17 cellular contexts compared by ENCODE assay signal in genomic region chrX:142804085-142804484, GRCh38.
A peak's percentile ranks its signal among the peaks of the same experiment; 100 is the strongest.
DNase-seq lines count a peak whose midpoint lies in the region; ATAC-seq and TF ChIP-seq lines count a peak whose summit lies in the region.
"Had no signal": no experiment of that assay in that cellular context is flagged by ENCODE, and none has a peak within 500 bp of the region (broad histone marks: within the 10 kb centered on the region; RNA-seq: fewer than 3 reads in every experiment).

No MANE protein-coding gene starts in this region.

- 5% methylated on average over 7 of the region's 7 CpGs for WGBS in SK-N-SH (ENCODE audit: low lambda C conversion rate)

- POLR2A ChIA-PET in SK-N-SH (lab: Yijun Ruan, JAX), result no interaction called here

- H3K36me3 Mint-ChIP-seq in mesothelial cell of epicardium, result no peaks in the 10 kb centered on the region

- no peaks in the 10 kb centered on the region for H3K4me1 Mint-ChIP-seq in mesothelial cell of epicardium

- H3K4me1 ChIP-seq in SK-N-SH (ENCODE audit: control insufficient read depth in 1 of 2, insufficient read depth in 2 of 2, low read depth in 1 of 2, low read length in 1 of 2), result no peaks in the 10 kb centered on the region
- H3K4me1 ChIP-seq: parathyroid adenoma, suprapubic skin had no signal

- H3K4me3 Mint-ChIP-seq in mesothelial cell of epicardium, result no peak overlapping the region

- no peaks in the 10 kb centered on the region for H3K79me2 ChIP-seq in SK-N-SH (ENCODE audit: insufficient read depth)
- H3K79me2 ChIP-seq: parathyroid adenoma had no signal

- CTCF ChIA-PET in SK-N-SH (lab: Yijun Ruan, JAX), result no interaction called here

- no peaks in the 10 kb centered on the region for H3K36me3 ChIP-seq in SK-N-SH (replicated peaks in 1 of 2; ENCODE audit: control insufficient read depth in 1 of 2, insufficient read depth in 2 of 2, low read length in 1 of 2)
- H3K36me3 ChIP-seq: suprapubic skin had no signal

- no peak overlapping the region for H3K9ac ChIP-seq in SK-N-SH
- H3K9ac ChIP-seq: parathyroid adenoma had no signal

- DNase-seq in SK-N-SH, result peak; percentile 4
- DNase-seq in SK-N-DZ (ENCODE audit: low spot score), result peak; percentile 1
- peak; percentile 27 for DNase-seq in retinal pigment epithelial cell (ENCODE audit: low read depth)
- no peak for DNase-seq in NCI-H226
- DNase-seq in mesothelial cell of epicardium (ENCODE audit: low spot score in 2 of 2, unreplicated experiment in 2 of 2), result no peak
- DNase-seq: activated CD4-positive, alpha-beta T cell treated with anti-CD3 and anti-CD28 coated beads, Interleukin-2, amount 50 U/mL, for 4 hours; amygdala; DMS79 treated with DMSO at 0.1 percent for 48 hours; NCI-H1048; stimulated activated CD4-positive, alpha-beta T cell treated with anti-CD3 and anti-CD28 coated beads, Interleukin-15, amount 100 ng/mL, for 24 hours; T1000 had no signal

- H3K9me2 ChIP-seq in SK-N-SH, result no peaks in the 10 kb centered on the region

- peaks cover 45% of the 10 kb centered on the region for H3K9me3 Mint-ChIP-seq in mesothelial cell of epicardium

- ATAC-seq in SK-N-SH treated with all-trans-retinoic acid at 6 μM for 48 hours (no peak), HG02885 (IDR thresholded peaks at IDR 0.05; ENCODE audit: poor library complexity, unreplicated experiment) (peak; percentile 62), GM21737 (IDR thresholded peaks at IDR 0.05; ENCODE audit: unreplicated experiment) (no peak)
- ATAC-seq: Right ventricle myocardium inferior had no signal

- H3F3A ChIP-seq in SK-N-SH (replicated peaks; ENCODE audit: insufficient read depth), result no peaks in the 10 kb centered on the region

- H2AFZ ChIP-seq in SK-N-SH (ENCODE audit: low read depth), result no peak overlapping the region
- H2AFZ ChIP-seq: parathyroid adenoma had no signal

- no peak overlapping the region for H3K27ac Mint-ChIP-seq in mesothelial cell of epicardium

- no peaks in the 10 kb centered on the region for H3K27me3 ChIP-seq in SK-N-SH (ENCODE audit: insufficient read depth)
- H3K27me3 ChIP-seq: suprapubic skin had no signal

- TF ChIP-seq CTCF in SK-N-SH (IDR thresholded peaks at IDR 0.05) (peak; percentile 43), retinal pigment epithelial cell (conservative IDR thresholded peaks at IDR 0.05; ENCODE audit: low read depth, low read length) (no peak), mesothelial cell of epicardium (IDR thresholded peaks at IDR 0.05; ENCODE audit: unreplicated experiment) (no peak)

- H3K4me3 ChIP-seq in SK-N-SH (ENCODE audit: low read depth in 2 of 2, low read length in 1 of 2) (no peak overlapping the region), retinal pigment epithelial cell (ENCODE audit: low read length) (no peak overlapping the region)
- H3K4me3 ChIP-seq: suprapubic skin had no signal

- no peaks in the 10 kb centered on the region for H3K9me3 ChIP-seq in SK-N-SH
- H3K9me3 ChIP-seq: suprapubic skin had no signal

- H3K27ac ChIP-seq in SK-N-SH (ENCODE audit: low read depth in 2 of 2, low read length in 1 of 2), result no peak overlapping the region
- H3K27ac ChIP-seq: parathyroid adenoma, suprapubic skin had no signal

- H3K27me3 Mint-ChIP-seq in mesothelial cell of epicardium (ENCODE audit: low read depth), result no peaks in the 10 kb centered on the region

- H4K20me1 ChIP-seq in SK-N-SH (ENCODE audit: insufficient read depth), result no peaks in the 10 kb centered on the region

- TF ChIP-seq RAD21 in SK-N-SH (IDR thresholded peaks at IDR 0.05; ENCODE audit: low read length), result peak; percentile 21; the same call in 1 of the 2 replicates

- no peak for TF ChIP-seq EP300 in SK-N-SH (IDR thresholded peaks at IDR 0.05; ENCODE audit: borderline replicate concordance in 1 of 2, low read depth in 1 of 2, low read length in 1 of 2)

- no peak overlapping the region for H3K4me2 ChIP-seq in SK-N-SH

TF ChIP-seq in SK-N-SH, 30 proteins besides CTCF, POLR2A, EP300 and RAD21 (continues in another document):
- TF ChIP-seq GABPA (IDR thresholded peaks at IDR 0.05; ENCODE audit: low read depth) (no peak), FOXM1 (IDR thresholded peaks at IDR 0.05; ENCODE audit: low read depth) (no peak), ELF1 (IDR thresholded peaks at IDR 0.05) (no peak), YY1 (IDR thresholded peaks at IDR 0.05; ENCODE audit: low read depth) (no peak), RCOR1 (IDR thresholded peaks at IDR 0.05; ENCODE audit: low read length) (no peak), PBX3 (IDR thresholded peaks at IDR 0.05) (no peak), IRF3 (IDR thresholded peaks at IDR 0.05; ENCODE audit: low read depth, low read length) (no peak), RXRA (IDR thresholded peaks at IDR 0.05; ENCODE audit: borderline replicate concordance, low read depth) (no peak), USF1 (IDR thresholded peaks at IDR 0.05; ENCODE audit: borderline replicate concordance, low read depth) (no peak), TAF1 (IDR thresholded peaks at IDR 0.05; ENCODE audit: borderline replicate concordance, low read depth, low read length) (no peak), MAX (IDR thresholded peaks at IDR 0.05; ENCODE audit: low read depth) (no peak)

TF ChIP-seq in SK-N-SH treated with all-trans-retinoic acid at 6 μM for 48 hours, 23 proteins besides CTCF, POLR2A, EP300 and RAD21:
- TF ChIP-seq CREB5 (CRISPR knock-in tag; IDR thresholded peaks at IDR 0.05; ENCODE audit: low read depth) (no peak), OSR1 (CRISPR knock-in tag; IDR thresholded peaks at IDR 0.05) (no peak), ESRRG (CRISPR knock-in tag; IDR thresholded peaks at IDR 0.05) (no peak), ARNTL (CRISPR knock-in tag; IDR thresholded peaks at IDR 0.05; ENCODE audit: borderline replicate concordance, low read depth) (no peak), RARB (CRISPR knock-in tag; IDR thresholded peaks at IDR 0.05) (no peak), GLIS3 (CRISPR knock-in tag; IDR thresholded peaks at IDR 0.05) (no peak), ZNF565 (CRISPR knock-in tag; conservative IDR thresholded peaks at IDR 0.05; ENCODE audit: low read depth) (no peak), PATZ1 (CRISPR knock-in tag; IDR thresholded peaks at IDR 0.05; ENCODE audit: borderline replicate concordance) (no peak), ZFP3 (CRISPR knock-in tag; IDR thresholded peaks at IDR 0.05) (no peak), CSDC2 (CRISPR knock-in tag; IDR thresholded peaks at IDR 0.05) (no peak), ZNF70 (CRISPR knock-in tag; IDR thresholded peaks at IDR 0.05) (no peak), ZC3H10 (CRISPR knock-in tag; IDR thresholded peaks at IDR 0.05) (no peak)

Comparison
In these comparisons a context has a peak if more than half of its experiments do, and no peak if none do; other contexts are left out.
1. DNase-seq: peak in SK-N-SH (single experiment), SK-N-DZ (single experiment) and retinal pigment epithelial cell (single experiment); none in NCI-H226 (single experiment) and mesothelial cell of epicardium (0 of 2).